ENCODE assay signal across 1 cellular context in the genomic region with DNA sequence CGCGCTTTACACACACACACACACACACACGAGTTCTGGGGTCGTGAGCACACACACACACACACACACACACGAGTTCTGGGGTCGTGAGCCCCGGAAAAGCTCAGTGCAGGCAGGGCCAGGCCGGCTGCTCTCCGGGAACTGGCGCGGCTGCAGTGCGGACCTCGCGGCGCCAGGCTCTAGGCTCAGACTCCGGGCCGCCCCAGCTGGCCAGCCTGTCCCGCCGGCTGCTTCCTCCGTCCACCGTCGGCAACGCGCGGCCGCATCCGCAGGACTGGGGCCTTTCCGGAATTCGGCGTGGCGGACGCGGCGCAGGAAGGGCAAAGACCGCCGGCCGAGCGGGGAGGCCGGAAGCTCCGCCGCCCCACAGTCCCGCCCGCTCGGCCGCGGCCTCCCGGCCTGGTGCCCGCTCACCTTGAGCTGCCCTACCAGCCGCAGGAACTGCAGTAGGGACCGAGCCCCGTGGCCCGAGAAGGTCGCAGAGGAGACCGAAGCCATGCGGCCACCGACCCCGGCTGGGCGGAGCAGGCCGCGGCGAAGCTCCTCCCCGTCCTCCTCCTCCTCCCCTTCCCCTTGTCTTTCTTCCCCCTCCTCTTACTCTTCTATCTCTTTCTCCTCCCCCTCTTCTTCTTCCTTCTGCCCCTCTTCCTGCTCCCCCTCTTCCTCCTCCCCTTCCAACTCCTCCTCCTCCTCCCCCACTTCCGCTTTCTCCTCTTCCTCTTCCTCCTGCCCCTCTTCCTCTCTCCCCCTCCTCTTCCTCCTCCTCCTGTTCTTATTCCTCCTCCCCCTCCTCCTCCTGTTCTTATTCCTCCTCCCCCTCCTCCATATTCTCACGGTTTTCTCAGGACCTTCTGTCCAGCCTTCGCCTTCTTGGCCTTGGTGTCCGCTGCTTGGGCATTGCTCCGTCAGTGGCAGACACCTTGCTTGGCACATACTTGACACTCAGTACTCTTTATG.
TF ChIP-seq lines count a peak whose summit lies in the region.

A gene with protein sequence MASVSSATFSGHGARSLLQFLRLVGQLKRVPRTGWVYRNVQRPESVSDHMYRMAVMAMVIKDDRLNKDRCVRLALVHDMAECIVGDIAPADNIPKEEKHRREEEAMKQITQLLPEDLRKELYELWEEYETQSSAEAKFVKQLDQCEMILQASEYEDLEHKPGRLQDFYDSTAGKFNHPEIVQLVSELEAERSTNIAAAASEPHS (minus strand): TSS at position 533 of the 957 bp plus-strand sequence. CDS start 35 bp downstream, at position 498.

TF ChIP-seq in SK-N-SH, 30 proteins besides CTCF, POLR2A, EP300 and RAD21 (continued from another document):
- TF ChIP-seq MAX (IDR thresholded peaks at IDR 0.05; ENCODE audit: low read depth): peak; percentile 46
